ENCODE assay signal across 8 cellular contexts in the genomic region with DNA sequence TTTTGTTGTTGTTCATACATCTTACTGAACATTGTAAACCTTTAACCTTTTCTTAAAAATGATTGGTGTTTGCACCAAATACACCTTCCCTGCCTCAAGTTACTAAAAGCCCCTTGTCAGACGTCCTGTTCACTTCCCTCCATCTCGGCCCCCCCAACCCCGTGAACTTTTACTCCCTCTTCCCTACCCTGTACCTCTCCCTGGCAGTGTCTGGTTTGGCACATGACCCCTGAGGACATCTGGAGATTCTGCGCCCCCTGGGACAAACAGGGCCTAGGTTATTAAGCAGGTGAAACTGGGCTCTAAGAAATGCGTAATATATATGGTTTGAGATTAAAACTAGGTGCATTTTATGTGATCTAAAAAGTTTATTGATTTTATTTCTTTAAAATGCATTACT. TPM values are rescaled to one million over a fixed set of nuclear protein-coding genes. Genes with fewer than 3 reads are reported as not detected.
DNase-seq lines count a peak whose midpoint lies in the region; ATAC-seq, FAIRE-seq and TF ChIP-seq lines count a peak whose summit lies in the region.

No MANE protein-coding gene starts in this region.

- H3K4me1 ChIP-seq in effector memory CD4-positive, alpha-beta T cell (ENCODE audit: control insufficient read depth, insufficient read depth, low read length, poor library complexity, severe bottlenecking) = peaks cover 28% of the 10 kb centered on the region
- peaks cover 6% of the 10 kb centered on the region for H3K4me1 ChIP-seq in neural progenitor cell

- no peaks in the 10 kb centered on the region for H3K36me3 ChIP-seq in effector memory CD4-positive, alpha-beta T cell (ENCODE audit: control insufficient read depth, insufficient read depth, low read length)
- H3K36me3 ChIP-seq in neural progenitor cell = no peaks in the 10 kb centered on the region

- no peak for ATAC-seq in HG02678 (IDR thresholded peaks at IDR 0.05; ENCODE audit: unreplicated experiment)

- no peak for TF ChIP-seq CTCF in neural progenitor cell (IDR thresholded peaks at IDR 0.05)

- H3K27me3 ChIP-seq in effector memory CD4-positive, alpha-beta T cell (replicated peaks; ENCODE audit: control insufficient read depth, insufficient read depth, low read length, poor library complexity, severe bottlenecking) = no peaks in the 10 kb centered on the region
- H3K27me3 ChIP-seq in neural progenitor cell = peaks cover 21% of the 10 kb centered on the region

- H3K9me3 ChIP-seq in effector memory CD4-positive, alpha-beta T cell (ENCODE audit: control insufficient read depth, low read length) = no peaks in the 10 kb centered on the region
- no peaks in the 10 kb centered on the region for H3K9me3 ChIP-seq in neural progenitor cell (ENCODE audit: low read depth)

- H4K20me1 ChIP-seq in neural progenitor cell (ENCODE audit: low read depth) = peaks cover 56% of the 10 kb centered on the region

- peaks cover 61% of the 10 kb centered on the region for H3K79me2 ChIP-seq in neural progenitor cell (ENCODE audit: low read depth)

- no peak overlapping the region for H2AFZ ChIP-seq in neural progenitor cell (replicated peaks)

- no peaks in the 10 kb centered on the region for H3K9me3 Mint-ChIP-seq in neural progenitor cell

- FAIRE-seq in HTR-8/SVneo (lab: Jason Lieb, UNC) = no peak

- peak overlapping the region; percentile 93 for H3K4me2 ChIP-seq in neural progenitor cell

- H3K9ac ChIP-seq in neural progenitor cell = no peak overlapping the region

- peaks cover 10% of the 10 kb centered on the region for H3K36me3 Mint-ChIP-seq in neural progenitor cell

- H3K4me1 Mint-ChIP-seq in neural progenitor cell = peaks cover 22% of the 10 kb centered on the region

- peak overlapping the region; percentile 90 for H3K4me3 Mint-ChIP-seq in neural progenitor cell

- H3K27ac Mint-ChIP-seq in neural progenitor cell = peak overlapping the region; percentile 5

- H3K27ac ChIP-seq in effector memory CD4-positive, alpha-beta T cell (ENCODE audit: insufficient read depth, low read length, poor library complexity, severe bottlenecking) = peak overlapping the region; percentile 95
- H3K27ac ChIP-seq in neural progenitor cell = no peak overlapping the region
- no peak overlapping the region for H3K27ac ChIP-seq in caudate nucleus (ENCODE audit: low read depth, low read length)

- peak overlapping the region; percentile 72 for H3K4me3 ChIP-seq in effector memory CD4-positive, alpha-beta T cell (ENCODE audit: insufficient read depth, low read depth, low read length, poor library complexity, severe bottlenecking)
- H3K4me3 ChIP-seq in neural progenitor cell = peak overlapping the region; percentile 98

- peaks cover 18% of the 10 kb centered on the region for H3K27me3 Mint-ChIP-seq in neural progenitor cell (ENCODE audit: insufficient read depth, low read depth)

- no peaks in the 10 kb centered on the region for H3F3A ChIP-seq in neural progenitor cell (ENCODE audit: low read depth)

- DNase-seq in CD1c-positive myeloid dendritic cell (ENCODE audit: extremely low spot score) (peak; percentile 6), NAMALWA (ENCODE audit: low spot score) (peak; percentile 56), neural progenitor cell (ENCODE audit: low spot score) (no peak), HTR-8/SVneo (ENCODE audit: insufficient read length, low spot score) (no peak), caudate nucleus (lab: John Stamatoyannopoulos, UW) (no peak), NK-92 (lab: John Stamatoyannopoulos, UW; ENCODE audit: unreplicated experiment) (no peak)
- DNase-seq in effector memory CD4-positive, alpha-beta T cell = no peak

RNA-seq across cellular contexts. Expression of a gene that starts 1.4 kb away (rescaled TPM):
- total RNA-seq in neural progenitor cell (ENCODE audit: low replicate concordance) = 28.1 and 31.2 TPM in 2 replicates

Comparison
In these comparisons a context has a peak if more than half of its experiments do, and no peak if none do; other contexts are left out.
1. DNase-seq: peak in CD1c-positive myeloid dendritic cell (single experiment) and NAMALWA (single experiment); none in effector memory CD4-positive, alpha-beta T cell (0 of 3), neural progenitor cell (single experiment), HTR-8/SVneo (single experiment), caudate nucleus (0 of 61) and NK-92 (single experiment).